ENCODE assay signal across 28 cellular contexts in genomic region chr3:75863130-75863529, GRCh38.
"Had no signal": no experiment of that assay in that cellular context is flagged by ENCODE, and none has a peak within 500 bp of the region (broad histone marks: within the 10 kb centered on the region; RNA-seq: fewer than 3 reads in every experiment).

No MANE protein-coding gene starts in this region.

- H3K4me1 Mint-ChIP-seq: activated CD4-positive, alpha-beta T cell treated with anti-CD3 and anti-CD28 coated beads for 36 hours; activated CD4-positive, alpha-beta T cell treated with anti-CD3 and anti-CD28 coated beads, Interleukin-2, amount 10 ng/mL, durations not matched to agents 24 days and 14 days; central memory CD8-positive, alpha-beta T cell had no signal

- H3K36me3 Mint-ChIP-seq: activated CD4-positive, alpha-beta memory T cell treated with anti-CD3 and anti-CD28 coated beads for 36 hours; activated naive CD8-positive, alpha-beta T cell had no signal

- ATAC-seq: activated CD4-positive, alpha-beta T cell treated with anti-CD3 and anti-CD28 coated beads for 36 hours; activated T-cell treated with anti-CD3 and anti-CD28 coated beads, Interleukin-2, amount 50 U/mL, for 72 hours; gastroesophageal sphincter had no signal

- H3K4me1 ChIP-seq: esophagus squamous epithelium, gastroesophageal sphincter had no signal

- DNase-seq: activated CD4-positive, alpha-beta memory T cell treated with anti-CD3 and anti-CD28 coated beads for 36 hours; activated CD4-positive, alpha-beta T cell treated with anti-CD3 and anti-CD28 coated beads for 36 hours; activated CD4-positive, alpha-beta T cell treated with anti-CD3 and anti-CD28 coated beads, Interleukin-2, amount 10 ng/mL, durations not matched to agents 24 days and 14 days; activated CD4-positive, CD25-positive, alpha-beta regulatory T cell; activated CD4-positive, CD25-positive, alpha-beta regulatory T cell treated with anti-CD3 and anti-CD28 coated beads, Interleukin-2, amount 50 U/mL, for 72 hours; activated CD8-positive, alpha-beta memory T cell treated with anti-CD3 and anti-CD28 coated beads, Interleukin-2, amount 50 U/mL, for 48 hours; activated gamma-delta T cell; activated naive CD4-positive, alpha-beta T cell; activated naive CD4-positive, alpha-beta T cell treated with anti-CD3 and anti-CD28 coated beads, Interleukin-2, amount 50 U/mL, for 16 hours; activated T-cell treated with anti-CD3 and anti-CD28 coated beads for 4 hours; activated T-cell treated with anti-CD3 and anti-CD28 coated beads, Interleukin-2, amount 50 U/mL, for 24 hours; activated T-cell treated with anti-CD3 and anti-CD28 coated beads, Interleukin-2, amount 50 U/mL, for 72 hours; amniotic stem cell; anterior cingulate cortex; brain microvascular endothelial cell; dorsolateral prefrontal cortex; effector memory CD4-positive, alpha-beta T cell; erythroblast; esophagus squamous epithelium; foreskin melanocyte; T-helper 2 cell had no signal

- FAIRE-seq: astrocyte, bronchial epithelial cell had no signal

- H3K4me3 Mint-ChIP-seq: activated CD4-positive, alpha-beta memory T cell treated with anti-CD3 and anti-CD28 coated beads for 36 hours; activated CD4-positive, alpha-beta T cell treated with anti-CD3 and anti-CD28 coated beads for 36 hours; activated CD4-positive, alpha-beta T cell treated with anti-CD3 and anti-CD28 coated beads, Interleukin-2, amount 10 ng/mL, durations not matched to agents 24 days and 14 days; activated naive CD8-positive, alpha-beta T cell; activated T-cell treated with anti-CD3 and anti-CD28 coated beads, Interleukin-2, amount 50 U/mL, for 24 hours; activated T-cell treated with anti-CD3 and anti-CD28 coated beads, Interleukin-2, amount 50 U/mL, for 72 hours; central memory CD8-positive, alpha-beta T cell; dendritic cell treated with granulocyte-macrophage colony-stimulating factor and Interleukin-4, amounts not matched to agents 40 ng/mL and 50 ng/mL, for 4 days had no signal

- H3K27me3 Mint-ChIP-seq: activated CD4-positive, alpha-beta memory T cell treated with anti-CD3 and anti-CD28 coated beads for 36 hours; activated CD4-positive, alpha-beta T cell treated with anti-CD3 and anti-CD28 coated beads for 36 hours; activated CD4-positive, alpha-beta T cell treated with anti-CD3 and anti-CD28 coated beads, Interleukin-2, amount 10 ng/mL, durations not matched to agents 24 days and 14 days; activated naive CD8-positive, alpha-beta T cell; activated T-cell treated with anti-CD3 and anti-CD28 coated beads, Interleukin-2, amount 50 U/mL, for 24 hours; central memory CD8-positive, alpha-beta T cell; dendritic cell treated with granulocyte-macrophage colony-stimulating factor and Interleukin-4, amounts not matched to agents 40 ng/mL and 50 ng/mL, for 4 days had no signal

- H3K27ac Mint-ChIP-seq: activated CD4-positive, alpha-beta memory T cell treated with anti-CD3 and anti-CD28 coated beads for 36 hours; activated CD4-positive, alpha-beta T cell treated with anti-CD3 and anti-CD28 coated beads for 36 hours; activated CD4-positive, alpha-beta T cell treated with anti-CD3 and anti-CD28 coated beads, Interleukin-2, amount 10 ng/mL, durations not matched to agents 24 days and 14 days; activated naive CD8-positive, alpha-beta T cell; activated T-cell treated with anti-CD3 and anti-CD28 coated beads, Interleukin-2, amount 50 U/mL, for 24 hours; activated T-cell treated with anti-CD3 and anti-CD28 coated beads, Interleukin-2, amount 50 U/mL, for 72 hours; dendritic cell treated with granulocyte-macrophage colony-stimulating factor and Interleukin-4, amounts not matched to agents 40 ng/mL and 50 ng/mL, for 4 days had no signal

- H3K9me3 ChIP-seq: esophagus squamous epithelium, gastroesophageal sphincter had no signal

- H3K36me3 ChIP-seq: brain microvascular endothelial cell, esophagus squamous epithelium, gastroesophageal sphincter had no signal

- H3K4me3 ChIP-seq: coronary artery, dorsolateral prefrontal cortex, esophagus squamous epithelium, gastroesophageal sphincter had no signal

- H3K27ac ChIP-seq: brain microvascular endothelial cell, coronary artery, dorsolateral prefrontal cortex, esophagus squamous epithelium, gastroesophageal sphincter had no signal

- H3K27me3 ChIP-seq: brain microvascular endothelial cell, esophagus squamous epithelium had no signal
